In genomic region chr20:36299459-36299858, GRCh38 we compare ENCODE assay signal across 25 cellular contexts.
"Had no signal": no experiment of that assay in that cellular context is flagged by ENCODE, and none has a peak within 500 bp of the region (broad histone marks: within the 10 kb centered on the region; RNA-seq: fewer than 3 reads in every experiment).

No MANE protein-coding gene starts in this region.

- H3K9me3 ChIP-seq: left ventricle myocardium inferior, pancreas, prostate gland, spleen, suprapubic skin, thoracic aorta, tibial artery, uterus had no signal

- H3K79me2 ChIP-seq: hepatocyte had no signal

- FAIRE-seq: pancreas, small intestine had no signal

- H2AFZ ChIP-seq: hepatocyte had no signal

- ATAC-seq: natural killer cell; pancreas; right cardiac atrium; stimulated activated effector memory CD8-positive, alpha-beta T cell treated with anti-CD3 and anti-CD28 coated beads, Interleukin-12 subunit alpha, Interleukin-12 subunit beta, amount 100 ng/mL, for 72 hours had no signal

- H3K36me3 ChIP-seq: left ventricle myocardium inferior, pancreas, prostate gland, sigmoid colon, spleen, suprapubic skin, thoracic aorta, tibial artery, uterus had no signal

- H3K4me1 Mint-ChIP-seq: mesothelial cell of epicardium; natural killer cell; stimulated activated effector memory CD8-positive, alpha-beta T cell treated with anti-CD3 and anti-CD28 coated beads, Interleukin-12 subunit alpha, Interleukin-12 subunit beta, amount 100 ng/mL, for 72 hours had no signal

- DNase-seq: islet precursor cell; left ventricle myocardium inferior; mesendoderm; naive B cell; natural killer cell; pancreas; posterior cingulate gyrus; retina; right cardiac atrium; small intestine; spleen; stimulated activated CD4-positive, alpha-beta T cell treated with anti-CD3 and anti-CD28 coated beads, Interleukin-4, amount 100 ng/mL, for 24 hours; stimulated activated naive CD4-positive, alpha-beta T cell; tibial artery; trophoblast cell; uterus had no signal

- H3K27ac Mint-ChIP-seq: mesothelial cell of epicardium; naive B cell; natural killer cell; stimulated activated effector memory CD8-positive, alpha-beta T cell treated with anti-CD3 and anti-CD28 coated beads, Interleukin-12 subunit alpha, Interleukin-12 subunit beta, amount 100 ng/mL, for 72 hours; stimulated activated naive CD8-positive, alpha-beta T cell treated with anti-CD3 and anti-CD28 coated beads, Interleukin-15, Interleukin-2, amounts not matched to agents 100 ng/mL and 50 ng/mL, for 24 hours had no signal

- H3K9me3 Mint-ChIP-seq: mesothelial cell of epicardium; natural killer cell; stimulated activated effector memory CD8-positive, alpha-beta T cell treated with anti-CD3 and anti-CD28 coated beads, Interleukin-12 subunit alpha, Interleukin-12 subunit beta, amount 100 ng/mL, for 72 hours; stimulated activated naive CD8-positive, alpha-beta T cell treated with anti-CD3 and anti-CD28 coated beads, Interleukin-15, Interleukin-2, amounts not matched to agents 100 ng/mL and 50 ng/mL, for 24 hours had no signal

- H3K4me2 ChIP-seq: hepatocyte had no signal

- H3K27me3 ChIP-seq: uterus had no signal

- H3K4me1 ChIP-seq: left ventricle myocardium inferior, pancreas, prostate gland, sigmoid colon, spleen, suprapubic skin, tibial artery, uterus had no signal

- H3K36me3 Mint-ChIP-seq: mesothelial cell of epicardium; naive B cell; natural killer cell; stimulated activated effector memory CD8-positive, alpha-beta T cell treated with anti-CD3 and anti-CD28 coated beads, Interleukin-12 subunit alpha, Interleukin-12 subunit beta, amount 100 ng/mL, for 72 hours had no signal

- H3K4me3 ChIP-seq: hepatocyte, left ventricle myocardium inferior, lung, pancreas, prostate gland, sigmoid colon, spleen, suprapubic skin, thoracic aorta, tibial artery, uterus had no signal

- H3K27ac ChIP-seq: hepatocyte, left ventricle myocardium inferior, pancreas, prostate gland, sigmoid colon, spleen, suprapubic skin, thoracic aorta, tibial artery, uterus had no signal

- H3K4me3 Mint-ChIP-seq: mesothelial cell of epicardium; natural killer cell; stimulated activated effector memory CD8-positive, alpha-beta T cell treated with anti-CD3 and anti-CD28 coated beads, Interleukin-12 subunit alpha, Interleukin-12 subunit beta, amount 100 ng/mL, for 72 hours; stimulated activated naive CD8-positive, alpha-beta T cell treated with anti-CD3 and anti-CD28 coated beads, Interleukin-15, Interleukin-2, amounts not matched to agents 100 ng/mL and 50 ng/mL, for 24 hours had no signal
